ENCODE assay signal across 1 cellular context in genomic region chr5:39598641-39599248, GRCh38.
TF ChIP-seq lines count a peak whose summit lies in the region.

No MANE protein-coding gene starts in this region.

TF ChIP-seq in H1, 55 proteins besides CTCF, POLR2A, EP300 and RAD21:
- TF ChIP-seq CHD7 (IDR thresholded peaks at IDR 0.05; ENCODE audit: insufficient replicate concordance, low read length) (no peak), NRF1 (IDR thresholded peaks at IDR 0.05; ENCODE audit: low read depth, low read length) (no peak), ZNF274 (IDR thresholded peaks at IDR 0.05; ENCODE audit: borderline replicate concordance, extremely low read depth, low read length) (no peak), SP1 (IDR thresholded peaks at IDR 0.05; ENCODE audit: low read depth, low read length) (no peak), GTF2F1 (IDR thresholded peaks at IDR 0.05; ENCODE audit: borderline replicate concordance, low read depth, low read length) (no peak), CHD1 (IDR thresholded peaks at IDR 0.05; ENCODE audit: low read depth, low read length) (no peak), TAF1 (IDR thresholded peaks at IDR 0.05; ENCODE audit: low read depth, low read length) (no peak), NANOG (IDR thresholded peaks at IDR 0.05; ENCODE audit: insufficient read depth, low read depth, low read length, poor library complexity, severe bottlenecking) (no peak), MAFK (IDR thresholded peaks at IDR 0.05; ENCODE audit: low read depth, low read length) (no peak), FOSL1 (IDR thresholded peaks at IDR 0.05; ENCODE audit: insufficient read depth, low read depth, low read length) (no peak), CBX8 (IDR thresholded peaks at IDR 0.05; ENCODE audit: borderline replicate concordance, low read depth, low read length) (no peak), BACH1 (IDR thresholded peaks at IDR 0.05; ENCODE audit: low read length) (no peak)
